In genomic region chrX:44580466-44580865, GRCh38 we compare ENCODE assay signal across 16 cellular contexts. TPM values are rescaled to one million over a fixed set of nuclear protein-coding genes. Genes with fewer than 3 reads are reported as not detected.
DNase-seq lines count a peak whose midpoint lies in the region; TF ChIP-seq lines count a peak whose summit lies in the region.
"Had no signal": no experiment of that assay in that cellular context is flagged by ENCODE, and none has a peak within 500 bp of the region (broad histone marks: within the 10 kb centered on the region; RNA-seq: fewer than 3 reads in every experiment).

No MANE protein-coding gene starts in this region.

- H3K4me3 ChIP-seq in AG04450 (ENCODE audit: low read depth, low read length) (no peak overlapping the region), astrocyte of the spinal cord (ENCODE audit: low read depth, low read length) (no peak overlapping the region)
- H3K4me3 ChIP-seq in effector memory CD4-positive, alpha-beta T cell (ENCODE audit: insufficient read depth, low read depth, low read length, poor library complexity, severe bottlenecking), result no peak overlapping the region
- H3K4me3 ChIP-seq: Peyer's patch, psoas muscle had no signal

- TF ChIP-seq CTCF in AG04450 (IDR thresholded peaks at IDR 0.05; ENCODE audit: low read depth, low read length) (no peak), astrocyte of the spinal cord (IDR thresholded peaks at IDR 0.05; ENCODE audit: low read depth, low read length) (no peak)

- no peaks in the 10 kb centered on the region for H3K4me1 ChIP-seq in effector memory CD4-positive, alpha-beta T cell (ENCODE audit: control insufficient read depth, insufficient read depth, low read length, poor library complexity, severe bottlenecking)
- H3K4me1 ChIP-seq: Peyer's patch, psoas muscle had no signal

- H3K27ac ChIP-seq in AG04450 (ENCODE audit: low read depth, low read length), result no peak overlapping the region
- no peak overlapping the region for H3K27ac ChIP-seq in effector memory CD4-positive, alpha-beta T cell (ENCODE audit: insufficient read depth, low read length, poor library complexity, severe bottlenecking)
- no peak overlapping the region for H3K27ac ChIP-seq in caudate nucleus (ENCODE audit: low read depth, low read length)
- H3K27ac ChIP-seq: Peyer's patch, psoas muscle had no signal

- POLR2A ChIA-PET in AG04450 (lab: Yijun Ruan, JAX), result no interaction called here

- H3K27me3 ChIP-seq in AG04450 (ENCODE audit: control insufficient read depth, insufficient read depth, low read length), result no peaks in the 10 kb centered on the region
- H3K27me3 ChIP-seq in effector memory CD4-positive, alpha-beta T cell (replicated peaks; ENCODE audit: control insufficient read depth, insufficient read depth, low read length, poor library complexity, severe bottlenecking), result no peaks in the 10 kb centered on the region
- H3K27me3 ChIP-seq: Peyer's patch had no signal

- DNase-seq in AG04450 (ENCODE audit: low read depth, low spot score) (peak; percentile 41), HS-5 (ENCODE audit: low read depth) (peak; percentile 50), astrocyte of the spinal cord (ENCODE audit: low read depth, low spot score) (peak; percentile 13), glomerular visceral epithelial cell (ENCODE audit: extremely low spot score) (peak; percentile 31), caudate nucleus (lab: John Stamatoyannopoulos, UW) (no peak), AML-193 (lab: John Stamatoyannopoulos, UW) (no peak), Kasumi-1 (lab: John Stamatoyannopoulos, UW) (no peak)
- no peak for DNase-seq in effector memory CD4-positive, alpha-beta T cell
- DNase-seq: activated CD4-positive, alpha-beta T cell treated with anti-CD3 and anti-CD28 coated beads, Interleukin-2, amount 50 U/mL, for 1 hour; activated naive CD8-positive, alpha-beta T cell treated with anti-CD3 and anti-CD28 coated beads, Interleukin-2, amount 50 U/mL, for 24 hours; activated T-cell treated with anti-CD3 and anti-CD28 coated beads, Interleukin-2, amount 50 U/mL, for 24 hours; head of caudate nucleus; NCI-H146; NCI-H510A; Peyer's patch; psoas muscle had no signal

- CTCF ChIA-PET in AG04450 (lab: Charles Lee), result no interaction called here

- H3K9me3 ChIP-seq in AG04450 (ENCODE audit: control insufficient read depth, insufficient read depth, low read length), result no peaks in the 10 kb centered on the region
- H3K9me3 ChIP-seq in effector memory CD4-positive, alpha-beta T cell (ENCODE audit: control insufficient read depth, low read length), result no peaks in the 10 kb centered on the region
- H3K9me3 ChIP-seq: Peyer's patch, psoas muscle had no signal

- in situ Hi-C loops in astrocyte of the spinal cord (cut with HindIII; ENCODE audit: low sequenced_read_pairs), result no loop called here

- no peaks in the 10 kb centered on the region for H3K36me3 ChIP-seq in effector memory CD4-positive, alpha-beta T cell (ENCODE audit: control insufficient read depth, insufficient read depth, low read length)
- H3K36me3 ChIP-seq: Peyer's patch had no signal

RNA-seq across cellular contexts. Expression of gene FUNDC1, which starts 37.8 kb away (rescaled TPM):
- polyA plus RNA-seq in AG04450 (2011; rRNA removed), result 15.1 and 21.6 TPM in 2 replicates
- polyA minus RNA-seq in AG04450 (2011; rRNA and poly(A)+ RNA removed), result 4.1 and 5.1 TPM in 2 replicates

Comparison
In these comparisons a context has a peak if more than half of its experiments do, and no peak if none do; other contexts are left out.
1. DNase-seq: peak in AG04450 (single experiment), HS-5 (single experiment), astrocyte of the spinal cord (single experiment) and glomerular visceral epithelial cell (single experiment); none in effector memory CD4-positive, alpha-beta T cell (0 of 3), caudate nucleus (0 of 61), AML-193 (0 of 2) and Kasumi-1 (0 of 2).